Comparison of ENCODE assay signal across 8 cellular contexts in genomic region chr10:23448802-23449570, GRCh38. TPM values are rescaled to one million over a fixed set of nuclear protein-coding genes. Genes with fewer than 3 reads are reported as not detected.
DNase-seq lines count a peak whose midpoint lies in the region; ATAC-seq and TF ChIP-seq lines count a peak whose summit lies in the region.

No MANE protein-coding gene starts in this region.

- no peaks in the 10 kb centered on the region; the same call in 1 of the 2 replicates for H3K36me3 ChIP-seq in IMR-90 (ENCODE audit: control insufficient read depth, insufficient read depth, low read length)

- H2AFZ ChIP-seq in IMR-90 (replicated peaks; ENCODE audit: low read length, poor library complexity) = no peak overlapping the region

- TF ChIP-seq POLR2A in IMR-90 (IDR thresholded peaks at IDR 0.05; ENCODE audit: low read depth, low read length) = no peak

- peak; percentile 93 for ATAC-seq in GM21529 (IDR thresholded peaks at IDR 0.05; ENCODE audit: unreplicated experiment)
- ATAC-seq in IMR-90 (ENCODE audit: low read depth) = no peak; the same call in 1 of the 2 replicates
- no peak for ATAC-seq in left ventricle myocardium superior

- POLR2A ChIA-PET in IMR-90 (lab: Charles Lee; ENCODE audit: unreplicated experiment) = interaction anchor here (0.6 kb wide), 1 partner anchor 630 kb away, joined by 3 read pairs; no protein-coding TSS in a partner anchor

- CTCF ChIA-PET in IMR-90 (lab: Yijun Ruan, JAX) = no interaction called here

- no peak for TF ChIP-seq CTCF in GM13976 (IDR thresholded peaks at IDR 0.05; ENCODE audit: borderline replicate concordance, control extremely low read depth, extremely low read depth, insufficient read depth, missing control alignments)
- TF ChIP-seq CTCF in IMR-90 (conservative IDR thresholded peaks at IDR 0.05; ENCODE audit: low read depth, low read length) = no peak
- no peak for TF ChIP-seq CTCF in fibroblast of pulmonary artery (IDR thresholded peaks at IDR 0.05; ENCODE audit: low read length, missing control alignments)

- TF ChIP-seq RAD21 in IMR-90 (IDR thresholded peaks at IDR 0.05; ENCODE audit: low read length) = no peak

- H2BK5ac ChIP-seq in IMR-90 (ENCODE audit: low read depth, low read length, poor library complexity, severe bottlenecking) = no peak overlapping the region

- no peak overlapping the region for H3K9ac ChIP-seq in IMR-90 (ENCODE audit: low read depth, low read length)

- H3K9me1 ChIP-seq in IMR-90 (ENCODE audit: insufficient read depth, low read length) = no peaks in the 10 kb centered on the region

- H4K91ac ChIP-seq in IMR-90 (ENCODE audit: insufficient read depth, low read depth, low read length) = no peak overlapping the region

- H3K14ac ChIP-seq in IMR-90 (replicated peaks; ENCODE audit: low read depth, low read length) = no peak overlapping the region

- H2AK5ac ChIP-seq in IMR-90 (ENCODE audit: low read depth, low read length) = no peak overlapping the region

- no peak overlapping the region for H4K8ac ChIP-seq in IMR-90 (ENCODE audit: low read depth in 2 of 2, low read length in 2 of 2)

- H2BK120ac ChIP-seq in IMR-90 (ENCODE audit: low read depth, low read length) = no peak overlapping the region

- no peak overlapping the region for H4K5ac ChIP-seq in IMR-90 (ENCODE audit: low read depth, low read length)

- no peaks in the 10 kb centered on the region for H3K27me3 ChIP-seq in IMR-90 (ENCODE audit: control insufficient read depth, insufficient read depth, low read length)

- no peak overlapping the region for H3K4me3 ChIP-seq in IMR-90 (ENCODE audit: insufficient read depth, low read depth, low read length)
- no peak overlapping the region for H3K4me3 ChIP-seq in fibroblast of pulmonary artery (replicated peaks; ENCODE audit: low read depth, low read length)

- H2AK9ac ChIP-seq in IMR-90 (replicated peaks; ENCODE audit: low read depth, low read length, poor library complexity) = no peak overlapping the region

- 100% methylated on average over 3 of the region's 7 CpGs; no CpG with 5 or more reads in 1 of the 2 experiments for WGBS in IMR-90 (ENCODE audit: extremely low coverage in 2 of 2, insufficient read length in 1 of 2), 2 experiments

- H3K4me1 ChIP-seq in IMR-90 (ENCODE audit: control insufficient read depth, insufficient read depth, low read length) = no peaks in the 10 kb centered on the region

- no peak overlapping the region for H3K4me2 ChIP-seq in IMR-90 (ENCODE audit: low read depth, low read length)

- H3K9me3 ChIP-seq in IMR-90 (ENCODE audit: control insufficient read depth, insufficient read depth, low read length) = no peaks in the 10 kb centered on the region

- dilution Hi-C loops in IMR-90 (cut with HindIII; ENCODE audit: low sequenced_read_pairs, unreplicated experiment) = no loop called here

- no peak overlapping the region for H2BK15ac ChIP-seq in IMR-90 (ENCODE audit: low read depth, low read length)

- no peaks in the 10 kb centered on the region for H4K20me1 ChIP-seq in IMR-90 (ENCODE audit: insufficient read depth, low read length)

- H3K23ac ChIP-seq in IMR-90 (ENCODE audit: low read depth, low read length) = no peak overlapping the region

- H3K79me1 ChIP-seq in IMR-90 (ENCODE audit: low read depth in 1 of 2, low read length in 2 of 2) = no peaks in the 10 kb centered on the region

- H2BK20ac ChIP-seq in IMR-90 (ENCODE audit: low read depth, low read length) = no peak overlapping the region

- H3K4ac ChIP-seq in IMR-90 (ENCODE audit: low read depth, low read length) = no peak overlapping the region

- in situ Hi-C loops in GM13976 (cut with MboI; ENCODE audit: low sequenced_read_pairs, unreplicated experiment) (no loop called here), IMR-90 (cut with MboI; ENCODE audit: low sequenced_read_pairs) (no loop called here), G401 (cut with HindIII; ENCODE audit: low sequenced_read_pairs) (no loop called here)

- H3K27ac ChIP-seq in IMR-90 (ENCODE audit: insufficient read depth, low read length) = no peak overlapping the region

- intact Hi-C loops in IMR-90 (cut with micrococcal nuclease) (no loop called here), left ventricle myocardium superior (cut with micrococcal nuclease) (loop anchor here (10.0 kb wide), 1 partner anchor 104 kb away; the partner anchor contains the start of gene C10orf67)

- BruUV-seq in IMR-90 (replicated peaks; lab: Mats Ljungman, UMichigan) = no TSS peak

- H3K18ac ChIP-seq in IMR-90 (ENCODE audit: low read depth, low read length) = no peak overlapping the region

- DNase-seq in GM13976 (ENCODE audit: low spot score) (peak; percentile 54), IMR-90 (peak; percentile 12), fibroblast of pulmonary artery (ENCODE audit: low read depth) (peak; percentile 62), left ventricle myocardium superior (no peak), SK-N-DZ (ENCODE audit: low spot score) (no peak), G401 (ENCODE audit: low spot score) (no peak), NCI-H510A treated with DMSO at 0.1 percent for 48 hours (lab: John Stamatoyannopoulos, UW) (no peak)

- H3K56ac ChIP-seq in IMR-90 (ENCODE audit: extremely low read depth, insufficient read depth, low read length) = no peak overlapping the region

TF ChIP-seq in IMR-90, 13 proteins besides CTCF, POLR2A, EP300 and RAD21:
- TF ChIP-seq USF2 (IDR thresholded peaks at IDR 0.05; ENCODE audit: low read depth, low read length) (no peak), CEBPB (IDR thresholded peaks at IDR 0.05; ENCODE audit: low read depth, low read length) (no peak), MAZ (IDR thresholded peaks at IDR 0.05; ENCODE audit: borderline replicate concordance, low read depth, low read length) (no peak), BHLHE40 (IDR thresholded peaks at IDR 0.05; ENCODE audit: low read depth, low read length) (no peak), ELK1 (IDR thresholded peaks at IDR 0.05; ENCODE audit: borderline replicate concordance, low read depth, low read length) (no peak), NFE2L2 (IDR thresholded peaks at IDR 0.05; ENCODE audit: low read depth, low read length) (no peak), SMC3 (IDR thresholded peaks at IDR 0.05; ENCODE audit: low read depth, low read length) (no peak), RCOR1 (IDR thresholded peaks at IDR 0.05; ENCODE audit: insufficient replicate concordance, low read length) (no peak), RFX5 (IDR thresholded peaks at IDR 0.05; ENCODE audit: low read depth, low read length) (no peak), MXI1 (IDR thresholded peaks at IDR 0.05; ENCODE audit: borderline replicate concordance, low read depth, low read length) (no peak), FOS (IDR thresholded peaks at IDR 0.05; ENCODE audit: low read depth, low read length) (no peak), CHD1 (IDR thresholded peaks at IDR 0.05; ENCODE audit: low read depth, low read length) (no peak), MAFK (IDR thresholded peaks at IDR 0.05; ENCODE audit: low read depth, low read length) (no peak)

RNA-seq across cellular contexts. Expression of gene OTUD1, which starts 10.1 kb away (rescaled TPM):
- total RNA-seq in IMR-90 (2012; rRNA removed) = 1.3 and 3.3 TPM in 2 replicates
- 1.4 and 2.0 TPM in 2 replicates for polyA plus RNA-seq in IMR-90 (2012; rRNA removed)
- polyA plus RNA-seq in IMR-90 (2012; cell fraction: cytosol; rRNA removed) = 0.96 and 3.1 TPM in 2 replicates
- 3.0 and 5.0 TPM in 2 replicates for polyA plus RNA-seq in IMR-90 (2012; cell fraction: nucleus; rRNA removed; ENCODE audit: low replicate concordance)
- 14.6 TPM for total RNA-seq in left ventricle myocardium superior
- 2.5 and 2.6 TPM in 2 replicates for polyA plus RNA-seq in SK-N-DZ (2014; cell fraction: cytosol; rRNA removed)
- 0.81 and 1.5 TPM in 2 replicates for polyA plus RNA-seq in SK-N-DZ (2014; cell fraction: nucleus; rRNA removed)
- 1.5 and 3.0 TPM in 2 replicates for total RNA-seq in G401 (2014; rRNA removed; shearing (Covaris generic))

Comparison
In these comparisons a context has a peak if more than half of its experiments do, and no peak if none do; other contexts are left out.
1. DNase-seq: peak in GM13976 (single experiment), IMR-90 (single experiment) and fibroblast of pulmonary artery (single experiment); none in left ventricle myocardium superior (single experiment), SK-N-DZ (single experiment), G401 (single experiment) and NCI-H510A treated with DMSO at 0.1 percent for 48 hours (single experiment).